Comparison of ENCODE assay signal across 19 cellular contexts in the genomic region with DNA sequence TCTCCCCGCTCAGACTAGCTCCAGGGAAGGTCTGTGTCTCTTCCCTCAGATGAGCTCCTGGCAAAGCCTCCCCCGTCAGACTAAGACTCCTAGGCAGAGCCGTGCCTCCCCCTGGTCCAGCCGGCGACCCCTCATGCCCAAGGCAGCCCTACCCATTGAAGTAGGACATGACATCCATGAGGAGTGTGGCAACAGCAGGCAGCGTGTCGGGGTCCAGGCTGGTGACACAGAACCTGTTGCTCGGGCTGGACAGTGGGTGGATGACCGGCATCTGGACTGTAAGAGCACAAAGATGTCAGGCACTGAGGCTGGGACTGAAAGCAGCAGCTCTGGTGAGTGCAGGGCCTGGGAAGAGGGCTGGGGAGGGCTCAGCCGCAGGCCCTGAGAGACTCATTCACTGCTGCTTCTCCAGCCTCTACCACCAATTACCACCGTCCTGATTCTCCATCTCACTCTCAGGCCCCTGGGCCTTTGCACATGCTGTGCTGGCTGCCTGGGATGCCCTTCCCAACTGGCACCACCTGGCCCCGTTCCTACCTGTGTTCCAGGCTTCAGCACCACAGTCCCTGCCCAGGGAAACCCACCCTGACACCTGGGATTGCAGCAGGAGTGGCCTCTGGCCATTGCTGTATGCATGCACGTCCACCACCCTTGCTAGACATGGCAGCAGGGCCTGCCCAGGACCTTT. TPM values are rescaled to one million over a fixed set of nuclear protein-coding genes. Genes with fewer than 3 reads are reported as not detected.
DNase-seq lines count a peak whose midpoint lies in the region; ATAC-seq, FAIRE-seq and TF ChIP-seq lines count a peak whose summit lies in the region.
"Had no signal": no experiment of that assay in that cellular context is flagged by ENCODE, and none has a peak within 500 bp of the region (broad histone marks: within the 10 kb centered on the region; RNA-seq: fewer than 3 reads in every experiment).

No MANE protein-coding gene starts in this region.

- H3K4me3 Mint-ChIP-seq in CD4-positive, alpha-beta memory T cell: peak overlapping the region; percentile 92 to 98 (median 96)
- H3K4me3 Mint-ChIP-seq in activated CD4-positive, alpha-beta memory T cell treated with anti-CD3 and anti-CD28 coated beads for 36 hours: peak overlapping the region; percentile 92
- H3K4me3 Mint-ChIP-seq: dendritic cell treated with granulocyte-macrophage colony-stimulating factor and Interleukin-4, amounts not matched to agents 40 ng/mL and 50 ng/mL, for 4 days had no signal

- H3K9ac ChIP-seq in kidney (ENCODE audit: low read length in 2 of 2): no peak overlapping the region

- FAIRE-seq in kidney (lab: Jason Lieb, UNC): no peak
- FAIRE-seq: H1, RCC 7860 had no signal

- H3K9me3 Mint-ChIP-seq in CD4-positive, alpha-beta memory T cell: peaks cover 0 to 6% (median 0%) of the 10 kb centered on the region in 8 donors
- no peaks in the 10 kb centered on the region for H3K9me3 Mint-ChIP-seq in activated CD4-positive, alpha-beta memory T cell treated with anti-CD3 and anti-CD28 coated beads for 36 hours
- H3K9me3 Mint-ChIP-seq: dendritic cell treated with granulocyte-macrophage colony-stimulating factor and Interleukin-4, amounts not matched to agents 40 ng/mL and 50 ng/mL, for 4 days had no signal

- no peaks in the 10 kb centered on the region for H3K9me3 ChIP-seq in CD4-positive, alpha-beta memory T cell (ENCODE audit: control insufficient read depth in 1 of 2, low read length in 2 of 2)
- no peaks in the 10 kb centered on the region for H3K9me3 ChIP-seq in kidney (ENCODE audit: control insufficient read depth in 1 of 2, low read length in 2 of 2)
- H3K9me3 ChIP-seq: body of pancreas, esophagus muscularis mucosa, neutrophil, tibial nerve had no signal

- peak overlapping the region; percentile 96 to 99 (median 99) for H3K27ac Mint-ChIP-seq in CD4-positive, alpha-beta memory T cell
- H3K27ac Mint-ChIP-seq in activated CD4-positive, alpha-beta memory T cell treated with anti-CD3 and anti-CD28 coated beads for 36 hours: peak overlapping the region; percentile 98
- H3K27ac Mint-ChIP-seq: dendritic cell treated with granulocyte-macrophage colony-stimulating factor and Interleukin-4, amounts not matched to agents 40 ng/mL and 50 ng/mL, for 4 days had no signal

- H3K4me3 ChIP-seq in CD4-positive, alpha-beta memory T cell (ENCODE audit: low read length in 2 of 2): peak overlapping the region; percentile 18 to 91
- peak overlapping the region; percentile 59 for H3K4me3 ChIP-seq in GM12864 (ENCODE audit: low read depth, low read length)
- H3K4me3 ChIP-seq in kidney (ENCODE audit: low read length in 2 of 2): no peak overlapping the region
- H3K4me3 ChIP-seq: body of pancreas, esophagus muscularis mucosa, tibial nerve had no signal

- peaks cover 4% of the 10 kb centered on the region for H3K36me3 ChIP-seq in CD4-positive, alpha-beta memory T cell (ENCODE audit: insufficient read depth, low read length)
- H3K36me3 ChIP-seq in kidney (ENCODE audit: control insufficient read depth in 1 of 2, insufficient read depth in 2 of 2, low read length in 2 of 2): no peaks in the 10 kb centered on the region

- peak overlapping the region; percentile 90 for H3K27ac ChIP-seq in CD4-positive, alpha-beta memory T cell (ENCODE audit: low read depth, low read length)
- no peak overlapping the region for H3K27ac ChIP-seq in kidney (ENCODE audit: low read depth in 2 of 2, low read length in 2 of 2)
- H3K27ac ChIP-seq: body of pancreas, esophagus muscularis mucosa, neutrophil had no signal

- no peaks in the 10 kb centered on the region for H3K27me3 ChIP-seq in CD4-positive, alpha-beta memory T cell (ENCODE audit: insufficient read depth, low read length)
- H3K27me3 ChIP-seq: body of pancreas, esophagus muscularis mucosa, neutrophil, tibial nerve had no signal

- DNase-seq in CD4-positive, alpha-beta memory T cell: no peak
- DNase-seq in GM12864 (ENCODE audit: low read depth): no peak
- no peak for DNase-seq in activated CD4-positive, alpha-beta memory T cell treated with anti-CD3 and anti-CD28 coated beads for 36 hours
- DNase-seq in kidney: peak; percentile 78
- DNase-seq in stimulated activated CD4-positive, alpha-beta T cell treated with anti-CD3 and anti-CD28 coated beads, Interleukin-4, amount 100 ng/mL, for 4 hours: no peak
- no peak for DNase-seq in iPS-NIHi7 (ENCODE audit: extremely low spot score)
- DNase-seq: body of pancreas, islet precursor cell, mesendoderm, NCI-H187 treated with DMSO at 0.1 percent for 48 hours, NCI-H524 treated with DMSO at 0.1 percent for 48 hours, right cardiac atrium had no signal

- no peak for ATAC-seq in HG02852 (IDR thresholded peaks at IDR 0.05; ENCODE audit: unreplicated experiment)
- ATAC-seq: body of pancreas, right cardiac atrium had no signal

- peaks cover 22 to 74% (median 51%) of the 10 kb centered on the region in 4 donors for H3K4me1 Mint-ChIP-seq in CD4-positive, alpha-beta memory T cell
- H3K4me1 Mint-ChIP-seq in activated CD4-positive, alpha-beta memory T cell treated with anti-CD3 and anti-CD28 coated beads for 36 hours (ENCODE audit: low read depth): peaks cover 46% of the 10 kb centered on the region

- peaks cover 67% of the 10 kb centered on the region for H3K4me1 ChIP-seq in CD4-positive, alpha-beta memory T cell (ENCODE audit: insufficient read depth, low read length)
- no peaks in the 10 kb centered on the region for H3K4me1 ChIP-seq in kidney (ENCODE audit: control insufficient read depth in 1 of 2, insufficient read depth in 1 of 2, low read depth in 1 of 2, low read length in 2 of 2)
- H3K4me1 ChIP-seq: body of pancreas, tibial nerve had no signal

- H3K27me3 Mint-ChIP-seq in CD4-positive, alpha-beta memory T cell: no peaks in the 10 kb centered on the region
- no peaks in the 10 kb centered on the region for H3K27me3 Mint-ChIP-seq in activated CD4-positive, alpha-beta memory T cell treated with anti-CD3 and anti-CD28 coated beads for 36 hours
- H3K27me3 Mint-ChIP-seq: dendritic cell treated with granulocyte-macrophage colony-stimulating factor and Interleukin-4, amounts not matched to agents 40 ng/mL and 50 ng/mL, for 4 days had no signal

- intact Hi-C loops in CD4-positive, alpha-beta memory T cell (cut with micrococcal nuclease): loop anchor here (5.0 kb wide), 1 partner anchor 305 kb away; the partner anchor contains the start of gene TRIM4
- intact Hi-C loops in activated CD4-positive, alpha-beta memory T cell treated with anti-CD3 and anti-CD28 coated beads for 36 hours (cut with micrococcal nuclease): loop anchor here (5.0 to 10.0 kb wide), 4 partner anchors 45 to 308 kb away; partner anchors contain the start of genes GPC2, STAG3 and TRIM4
- intact Hi-C loops in kidney (cut with DNase I): no loop called here

- peaks cover 4 to 45% of the 10 kb centered on the region in 2 donors for H3K36me3 Mint-ChIP-seq in CD4-positive, alpha-beta memory T cell
- H3K36me3 Mint-ChIP-seq in activated CD4-positive, alpha-beta memory T cell treated with anti-CD3 and anti-CD28 coated beads for 36 hours: peaks cover 53% of the 10 kb centered on the region

- no peak for TF ChIP-seq CTCF in GM12864 (IDR thresholded peaks at IDR 0.05; ENCODE audit: low read depth, low read length, missing control alignments)
- no peak for TF ChIP-seq CTCF in kidney (IDR thresholded peaks at IDR 0.05; ENCODE audit: borderline replicate concordance, extremely low read depth, insufficient read depth)

- POLR2A ChIA-PET in CD4-positive, alpha-beta memory T cell (lab: Charles Lee; ENCODE audit: partially characterized antibody): interaction anchor here (0.9 to 4.5 kb wide), 15 partner anchors 11 to 303 kb away, joined by 3 to 29 read pairs (median 8); partner anchors contain the start of genes GPC2, LAMTOR4, MBLAC1 and MEPCE
- POLR2A ChIA-PET in activated CD4-positive, alpha-beta memory T cell treated with anti-CD3 and anti-CD28 coated beads for 36 hours (lab: Charles Lee): interaction anchor here (0.8 to 2.3 kb wide), 5 partner anchors 32 to 320 kb away, joined by 3 to 11 read pairs (median 3); partner anchors contain the start of genes MEPCE and ZCWPW1

- CTCF ChIA-PET in CD4-positive, alpha-beta memory T cell (lab: Charles Lee; ENCODE audit: partially characterized antibody): interaction anchor here (1.1 to 1.9 kb wide), 4 partner anchors 28 to 123 kb away, joined by 3 to 12 read pairs (median 6); no protein-coding TSS in a partner anchor
- CTCF ChIA-PET in activated CD4-positive, alpha-beta memory T cell treated with anti-CD3 and anti-CD28 coated beads for 36 hours (lab: Charles Lee): interaction anchor here (1.4 to 3.2 kb wide), 4 partner anchors 15 to 123 kb away, joined by 4 to 22 read pairs (median 4); no protein-coding TSS in a partner anchor

RNA-seq across cellular contexts. Expression of gene PVRIG, which starts 2.8 kb away (rescaled TPM):
- total RNA-seq in CD4-positive, alpha-beta memory T cell: 10 to 100 TPM; 77.4 to 85.2 TPM
- 10 to 100 TPM; 68.2 to 87.3 TPM for polyA plus RNA-seq in CD4-positive, alpha-beta memory T cell
- 10 to 100 TPM; 21.0 to 21.2 TPM for total RNA-seq in activated CD4-positive, alpha-beta memory T cell treated with anti-CD3 and anti-CD28 coated beads for 36 hours
- total RNA-seq in kidney: 3.2 TPM
- polyA plus RNA-seq in kidney (ENCODE audit: insufficient read depth, low read depth, low replicate concordance): not detected
- total RNA-seq: H1, right cardiac atrium had no signal

RNA-seq across cellular contexts. Expression of gene STAG3, which starts 44.9 kb away (rescaled TPM):
- 1 to 10 TPM; 6.5 to 7.7 TPM for total RNA-seq in CD4-positive, alpha-beta memory T cell
- polyA plus RNA-seq in CD4-positive, alpha-beta memory T cell: 1 to 10 TPM; 1.6 to 3.7 TPM
- total RNA-seq in activated CD4-positive, alpha-beta memory T cell treated with anti-CD3 and anti-CD28 coated beads for 36 hours: 10 to 100 TPM; 20.8 to 20.9 TPM
- total RNA-seq in kidney: 3.7 TPM
- 3.4 TPM for polyA plus RNA-seq in kidney (ENCODE audit: insufficient read depth, low read depth, low replicate concordance)
- total RNA-seq: body of pancreas had no signal

RNA-seq across cellular contexts. Expression of gene GPC2, which starts 45.4 kb away (rescaled TPM):
- total RNA-seq in CD4-positive, alpha-beta memory T cell: 10 to 100 TPM; 11.8 to 12.5 TPM
- polyA plus RNA-seq in CD4-positive, alpha-beta memory T cell: under 1 TPM in 1 of 2 donors, not detected in 1; 0.73 TPM
- 1 to 10 TPM; 4.8 to 5.5 TPM for total RNA-seq in activated CD4-positive, alpha-beta memory T cell treated with anti-CD3 and anti-CD28 coated beads for 36 hours
- 1.8 TPM for total RNA-seq in kidney
- polyA plus RNA-seq in kidney (ENCODE audit: insufficient read depth, low read depth, low replicate concordance): 0.73 TPM

RNA-seq across cellular contexts. Expression of gene GAL3ST4, which starts 54.2 kb away (rescaled TPM):
- 1 to 10 TPM; 8.0 to 8.9 TPM for total RNA-seq in CD4-positive, alpha-beta memory T cell
- polyA plus RNA-seq in CD4-positive, alpha-beta memory T cell: 1 to 10 TPM; 2.3 to 5.0 TPM
- 1 to 10 TPM; 2.4 to 2.8 TPM for total RNA-seq in activated CD4-positive, alpha-beta memory T cell treated with anti-CD3 and anti-CD28 coated beads for 36 hours
- total RNA-seq in kidney: 3.2 TPM
- polyA plus RNA-seq in kidney (ENCODE audit: insufficient read depth, low read depth, low replicate concordance): 1.2 TPM

Comparison
In these comparisons a context has a peak if more than half of its experiments do, and no peak if none do; other contexts are left out.
1. H3K4me3 ChIP-seq: peak in CD4-positive, alpha-beta memory T cell (2 of 2) and GM12864 (single experiment); none in kidney (0 of 2).